ENCODE assay signal across 8 cellular contexts in genomic region chr16:57299009-57299718, GRCh38. TPM values are rescaled to one million over a fixed set of nuclear protein-coding genes. Genes with fewer than 3 reads are reported as not detected.
DNase-seq lines count a peak whose midpoint lies in the region; ATAC-seq, FAIRE-seq and TF ChIP-seq lines count a peak whose summit lies in the region.

No MANE protein-coding gene starts in this region.

- peak overlapping the region; percentile 6 to 59; a peak in 3 of 4 replicates for H3K4me3 ChIP-seq in DND-41 (ENCODE audit: low read depth in 1 of 2, low read length in 2 of 2)
- peak overlapping the region; percentile 86 for H3K4me3 ChIP-seq in SK-N-MC
- H3K4me3 ChIP-seq in fibroblast of lung (replicated peaks in 1 of 4; ENCODE audit: control extremely low read depth in 1 of 4, insufficient read depth in 1 of 4, low read depth in 3 of 4, low read length in 4 of 4) = peak overlapping the region; percentile 39 to 76 (median 52)

- H3K27me3 ChIP-seq in DND-41 (ENCODE audit: insufficient read depth, low read length, poor library complexity) = no peaks in the 10 kb centered on the region
- peaks cover 2% of the 10 kb centered on the region for H3K27me3 ChIP-seq in fibroblast of lung (ENCODE audit: control insufficient read depth, insufficient read depth, low read length)

- H3K4me2 ChIP-seq in DND-41 (ENCODE audit: insufficient read depth, low read length) = peak overlapping the region; percentile 71
- peak overlapping the region; percentile 30 for H3K4me2 ChIP-seq in fibroblast of lung (ENCODE audit: extremely low read depth, insufficient read depth, low read length)

- no peaks in the 10 kb centered on the region for H3K9me3 ChIP-seq in DND-41 (ENCODE audit: insufficient read depth, low read length, severe bottlenecking)
- no peaks in the 10 kb centered on the region for H3K9me3 ChIP-seq in SK-N-MC (ENCODE audit: low read depth, low read length)
- H3K9me3 ChIP-seq in fibroblast of lung (ENCODE audit: control insufficient read depth, insufficient read depth, low read depth, low read length) = no peaks in the 10 kb centered on the region

- H3K27ac ChIP-seq in DND-41 (ENCODE audit: low read length) = peak overlapping the region; percentile 17; the same call in 1 of the 2 replicates
- peak overlapping the region; percentile 69 for H3K27ac ChIP-seq in SK-N-MC
- H3K27ac ChIP-seq in fibroblast of lung (ENCODE audit: insufficient read depth, low read length) = peak overlapping the region; percentile 68

- no peaks in the 10 kb centered on the region for H3K79me2 ChIP-seq in DND-41 (ENCODE audit: insufficient read depth, low read length)
- H3K79me2 ChIP-seq in fibroblast of lung (ENCODE audit: control insufficient read depth, insufficient read depth, low read length) = no peaks in the 10 kb centered on the region

- no peaks in the 10 kb centered on the region for H3K36me3 ChIP-seq in DND-41 (ENCODE audit: insufficient read depth, low read length)
- H3K36me3 ChIP-seq in SK-N-MC (ENCODE audit: insufficient read depth, low read length) = no peaks in the 10 kb centered on the region
- H3K36me3 ChIP-seq in fibroblast of lung (ENCODE audit: control insufficient read depth, insufficient read depth, low read length) = no peaks in the 10 kb centered on the region

- H4K20me1 ChIP-seq in DND-41 (ENCODE audit: insufficient read depth, low read length) (no peaks in the 10 kb centered on the region), fibroblast of lung (ENCODE audit: control insufficient read depth, extremely low read depth, insufficient read depth, low read length) (no peaks in the 10 kb centered on the region)

- peak overlapping the region; percentile 52 for H3K9ac ChIP-seq in DND-41 (ENCODE audit: low read depth, low read length)
- H3K9ac ChIP-seq in SK-N-MC (ENCODE audit: insufficient read length) = peak overlapping the region; percentile 64
- no peak overlapping the region for H3K9ac ChIP-seq in fibroblast of lung (ENCODE audit: insufficient read depth, low read length)

- H3K4me1 ChIP-seq in DND-41 (ENCODE audit: insufficient read depth, low read length) (peaks cover 22% of the 10 kb centered on the region), fibroblast of lung (ENCODE audit: control insufficient read depth, extremely low read depth, insufficient read depth, low read length) (peaks cover 2% of the 10 kb centered on the region)

- no peak for DNase-seq in DND-41
- DNase-seq in SK-N-MC (ENCODE audit: low read depth, low spot score) = no peak
- DNase-seq in fibroblast of lung (ENCODE audit: low read depth in 2 of 2) = no peak
- peak; percentile 38 for DNase-seq in omental fat pad (ENCODE audit: low spot score)
- no peak for DNase-seq in frontal cortex (ENCODE audit: low spot score in 2 of 2)
- no peak for DNase-seq in SHP77 treated with DMSO at 0.1 percent for 48 hours (lab: John Stamatoyannopoulos, UW)

- ATAC-seq in DND-41 (ENCODE audit: insufficient read depth, low read depth) (no peak), GM19463 (IDR thresholded peaks at IDR 0.05; ENCODE audit: unreplicated experiment) (peak; percentile 10), HG03520 (IDR thresholded peaks at IDR 0.05; ENCODE audit: unreplicated experiment) (peak; percentile 9), omental fat pad (ENCODE audit: low FRiP score) (peak; percentile 73)

- H2AFZ ChIP-seq in DND-41 (ENCODE audit: low read depth, low read length) (peak overlapping the region; percentile 68), fibroblast of lung (ENCODE audit: low read length) (peak overlapping the region; percentile 47)

- no peak for FAIRE-seq in frontal cortex (lab: Jason Lieb, UNC)

- no peak for TF ChIP-seq CTCF in DND-41 (IDR thresholded peaks at IDR 0.05; ENCODE audit: borderline replicate concordance, extremely low read depth, low read length, poor library complexity, severe bottlenecking)
- peak in 1 of 2 donors; percentile 30 for TF ChIP-seq CTCF in fibroblast of lung (conservative IDR thresholded peaks at IDR 0.05 in 1 of 2, IDR thresholded peaks at IDR 0.05 in 1 of 2; ENCODE audit: low read depth in 1 of 2, low read length in 2 of 2)
- TF ChIP-seq CTCF in omental fat pad (IDR thresholded peaks at IDR 0.05) = peak in 1 of 3 donors; percentile 8

RNA-seq across cellular contexts. Expression of gene PLLP, which starts 14.7 kb away (rescaled TPM):
- total RNA-seq in fibroblast of lung = not detected in 2 replicates
- 0.02 and 0.05 TPM in 2 replicates for polyA plus RNA-seq in fibroblast of lung
- polyA plus RNA-seq in fibroblast of lung (2012) = 0.30 and 0.41 TPM in 2 replicates
- not detected in 2 replicates for polyA minus RNA-seq in fibroblast of lung (ENCODE audit: low replicate concordance)
- total RNA-seq in omental fat pad = 10 to 100 TPM in 3 of 4 donors, 1 to 10 TPM in 1; 9.0 to 49.1 (median 12.2) TPM
- 1.6 TPM for total RNA-seq in frontal cortex

RNA-seq across cellular contexts. Expression of gene ARL2BP, which starts 54.1 kb away (rescaled TPM):
- total RNA-seq in fibroblast of lung (53.2 and 65.7 TPM in 2 replicates), omental fat pad (10 to 100 TPM; 48.8 to 67.3 (median 65.0) TPM), frontal cortex (81.9 TPM)
- polyA plus RNA-seq in fibroblast of lung = 149 and 173 TPM in 2 replicates
- 82.2 and 88.8 TPM in 2 replicates for polyA plus RNA-seq in fibroblast of lung (2012)
- polyA minus RNA-seq in fibroblast of lung (ENCODE audit: low replicate concordance) = 48.4 and 51.0 TPM in 2 replicates

RNA-seq across cellular contexts. Expression of gene CCL22, which starts 59.4 kb away (rescaled TPM):
- total RNA-seq in fibroblast of lung = not detected in 2 replicates
- polyA plus RNA-seq in fibroblast of lung = not detected in 2 replicates
- not detected in 2 replicates for polyA plus RNA-seq in fibroblast of lung (2012)
- not detected in 2 replicates for polyA minus RNA-seq in fibroblast of lung (ENCODE audit: low replicate concordance)
- 1 to 10 TPM in 1 of 4 donors, not detected in 3; 6.7 TPM for total RNA-seq in omental fat pad
- not detected for total RNA-seq in frontal cortex

Comparison
In these comparisons a context has a peak if more than half of its experiments do, and no peak if none do; other contexts are left out.
1. H3K27ac ChIP-seq: peak in every context shown above with its lines; median percentile 69 in SK-N-MC; 68 in fibroblast of lung; 17 in DND-41.
2. H3K4me3 ChIP-seq: peak in every context shown above with its lines; median percentile 86 in SK-N-MC; 52 in fibroblast of lung; 32 in DND-41.